Comparison of ENCODE assay signal across 8 cellular contexts in genomic region chr6:109453594-109454482, GRCh38. TPM values are rescaled to one million over a fixed set of nuclear protein-coding genes. Genes with fewer than 3 reads are reported as not detected.
DNase-seq lines count a peak whose midpoint lies in the region; ATAC-seq and TF ChIP-seq lines count a peak whose summit lies in the region.

No MANE protein-coding gene starts in this region.

- H3K4me3 Mint-ChIP-seq in activated naive CD4-positive, alpha-beta T cell treated with anti-CD3 and anti-CD28 coated beads, Interleukin-2, amount 50 U/mL, for 24 hours = peak overlapping the region; percentile 95
- H3K4me3 Mint-ChIP-seq in T-cell = peak overlapping the region; percentile 95 to 98 (median 97)

- H3K4me1 Mint-ChIP-seq in activated naive CD4-positive, alpha-beta T cell treated with anti-CD3 and anti-CD28 coated beads, Interleukin-2, amount 50 U/mL, for 24 hours = peaks cover 62% of the 10 kb centered on the region
- peaks cover 65 to 76% (median 66%) of the 10 kb centered on the region in 3 donors for H3K4me1 Mint-ChIP-seq in T-cell

- H3K36me3 ChIP-seq in right atrium auricular region (no peaks in the 10 kb centered on the region), thymus (ENCODE audit: control insufficient read depth, insufficient read depth) (peaks cover 8% of the 10 kb centered on the region)

- no peaks in the 10 kb centered on the region for H3K27me3 Mint-ChIP-seq in activated naive CD4-positive, alpha-beta T cell treated with anti-CD3 and anti-CD28 coated beads, Interleukin-2, amount 50 U/mL, for 24 hours
- H3K27me3 Mint-ChIP-seq in T-cell = no peaks in the 10 kb centered on the region

- POLR2A ChIA-PET in T-cell (lab: Charles Lee) = interaction anchor here (0.7 to 1.9 kb wide), 5 partner anchors 9 to 15 kb away, joined by 3 to 6 read pairs (median 3); partner anchors contain the start of genes PPIL6 (in 1 of the 2) and SMPD2 (in 1 of the 2)

- CTCF ChIA-PET in T-cell (lab: Charles Lee) = interaction anchor here (0.5 to 1.4 kb wide), 5 partner anchors 13 to 588 kb away, joined by 3 to 4 read pairs (median 3); partner anchors contain the start of gene SMPD2 (in 1 of the 2)

- TF ChIP-seq CTCF in right atrium auricular region (IDR thresholded peaks at IDR 0.05) = no peak

- no peaks in the 10 kb centered on the region for H3K9me3 Mint-ChIP-seq in activated naive CD4-positive, alpha-beta T cell treated with anti-CD3 and anti-CD28 coated beads, Interleukin-2, amount 50 U/mL, for 24 hours
- no peaks in the 10 kb centered on the region for H3K9me3 Mint-ChIP-seq in T-cell

- peaks cover 0 to 32% of the 10 kb centered on the region in 2 donors for H3K4me1 ChIP-seq in right atrium auricular region
- peaks cover 27% of the 10 kb centered on the region for H3K4me1 ChIP-seq in thymus (ENCODE audit: control insufficient read depth, insufficient read depth, low read length)

- 91% methylated on average over 27 of the region's 27 CpGs for WGBS in thymus

- ATAC-seq in T-cell (replicated peaks in 1 of 4) = no peak
- ATAC-seq in GM19023 (IDR thresholded peaks at IDR 0.05; ENCODE audit: unreplicated experiment) = no peak

- peak overlapping the region in 1 of 2 donors; percentile 82 for H3K4me3 ChIP-seq in right atrium auricular region
- H3K4me3 ChIP-seq in thymus (ENCODE audit: low read length) = peak overlapping the region; percentile 85

- no peaks in the 10 kb centered on the region for H3K9me3 ChIP-seq in right atrium auricular region
- no peaks in the 10 kb centered on the region for H3K9me3 ChIP-seq in thymus (ENCODE audit: control insufficient read depth)

- H3K27me3 ChIP-seq in right atrium auricular region (no peaks in the 10 kb centered on the region), thymus (ENCODE audit: control insufficient read depth, insufficient read depth) (no peaks in the 10 kb centered on the region)

- peak overlapping the region; percentile 65 for H3K27ac Mint-ChIP-seq in activated naive CD4-positive, alpha-beta T cell treated with anti-CD3 and anti-CD28 coated beads, Interleukin-2, amount 50 U/mL, for 24 hours
- H3K27ac Mint-ChIP-seq in T-cell = peak overlapping the region; percentile 94 to 95

- H3K27ac ChIP-seq in right atrium auricular region (peak overlapping the region; percentile 74 to 77), thymus (ENCODE audit: low read depth) (peak overlapping the region; percentile 87)

- no peak for DNase-seq in activated naive CD4-positive, alpha-beta T cell treated with anti-CD3 and anti-CD28 coated beads, Interleukin-2, amount 50 U/mL, for 16 hours
- DNase-seq in T-cell (no peak), right atrium auricular region (ENCODE audit: low spot score) (no peak), inferior parietal cortex (ENCODE audit: extremely low spot score) (no peak)
- DNase-seq in activated CD4-positive, CD25-positive, alpha-beta regulatory T cell (lab: John Stamatoyannopoulos, UW) = no peak

- peaks cover 4% of the 10 kb centered on the region for H3K36me3 Mint-ChIP-seq in activated naive CD4-positive, alpha-beta T cell treated with anti-CD3 and anti-CD28 coated beads, Interleukin-2, amount 50 U/mL, for 24 hours
- H3K36me3 Mint-ChIP-seq in T-cell = peaks cover 12% of the 10 kb centered on the region

RNA-seq across cellular contexts. Expression of gene MICAL1, which starts 1.7 kb away (rescaled TPM):
- total RNA-seq in T-cell (100 to 1,000 TPM in 1 of 5 donors, 10 to 100 TPM in 4; 81.9 to 108 (median 89.5) TPM), right atrium auricular region (10 to 100 TPM in 1 of 2 donors, 1 to 10 TPM in 1; 4.5 to 11.6 TPM)
- polyA plus RNA-seq in thymus = 118 TPM

RNA-seq across cellular contexts. Expression of gene SMPD2, which starts 13.3 kb away (rescaled TPM):
- total RNA-seq in T-cell = 10 to 100 TPM; 21.1 to 36.7 (median 23.7) TPM
- total RNA-seq in right atrium auricular region = 1 to 10 TPM; 5.5 TPM
- 18.8 TPM for polyA plus RNA-seq in thymus

RNA-seq across cellular contexts. Expression of gene PPIL6, which starts 13.4 kb away (rescaled TPM):
- total RNA-seq in T-cell (1 to 10 TPM in 1 of 5 donors, under 1 TPM in 4; 0.07 to 1.5 (median 0.38) TPM), right atrium auricular region (1 to 10 TPM; 6.9 to 9.1 TPM)
- 1.4 TPM for polyA plus RNA-seq in thymus

RNA-seq across cellular contexts. Expression of gene ZBTB24, which starts 29.2 kb away (rescaled TPM):
- total RNA-seq in T-cell (10 to 100 TPM; 14.1 to 21.2 (median 19.5) TPM), right atrium auricular region (1 to 10 TPM; 3.7 to 4.5 TPM)
- 9.2 TPM for polyA plus RNA-seq in thymus

Comparison
In these comparisons a context has a peak if more than half of its experiments do, and no peak if none do; other contexts are left out.
1. RNA of gene MICAL1, which starts 1.7 kb away (total RNA-seq): 81.9 to 108 TPM in T-cell; 4.5 to 11.6 TPM in right atrium auricular region; every median in the first group is over 4 times any median in the second.